Comparison of ENCODE assay signal across 21 cellular contexts in genomic region chr3:119898478-119899177, GRCh38.
DNase-seq lines count a peak whose midpoint lies in the region; ATAC-seq, FAIRE-seq and TF ChIP-seq lines count a peak whose summit lies in the region.
"Had no signal": no experiment of that assay in that cellular context is flagged by ENCODE, and none has a peak within 500 bp of the region (broad histone marks: within the 10 kb centered on the region; RNA-seq: fewer than 3 reads in every experiment).

No MANE protein-coding gene starts in this region.

- peaks cover 0 to 44% (median 4%) of the 10 kb centered on the region in 9 donors for H3K36me3 ChIP-seq in heart right ventricle

- H3K4me1 ChIP-seq in heart right ventricle, result peaks cover 0 to 4% (median 0%) of the 10 kb centered on the region in 9 donors
- H3K4me1 ChIP-seq: BLaER1, SJSA1 had no signal

- H3K27me3 ChIP-seq in heart right ventricle, result no peaks in the 10 kb centered on the region
- H3K27me3 ChIP-seq: BLaER1, hepatocyte, SJSA1 had no signal

- H3K27ac ChIP-seq in heart right ventricle, result no peak overlapping the region
- H3K27ac ChIP-seq: BLaER1, hepatocyte, SJSA1 had no signal

- no peak overlapping the region for H3K4me3 ChIP-seq in heart right ventricle
- H3K4me3 ChIP-seq: BLaER1, GM12878, hepatocyte, SJSA1 had no signal

- DNase-seq in Caki2 (ENCODE audit: low read depth), result peak; percentile 32
- DNase-seq in H54 (ENCODE audit: insufficient read length, low spot score), result no peak
- peak; percentile 80 for DNase-seq in amniotic epithelial cell (ENCODE audit: low read depth)
- peak; percentile 55 for DNase-seq in kidney glomerular epithelial cell (lab: John Stamatoyannopoulos, UW)
- no peak for DNase-seq in NOMO-1 treated with DMSO at 0.1 percent for 48 hours (lab: John Stamatoyannopoulos, UW; ENCODE audit: unreplicated experiment)
- no peak for DNase-seq in NCI-H446 (lab: John Stamatoyannopoulos, UW)
- DNase-seq in heart right ventricle, result no peak
- DNase-seq: effector CD8-positive, alpha-beta T cell; islet precursor cell; NCI-H2029 treated with DMSO at 0.1 percent for 48 hours; NCI-H524; stimulated activated CD8-positive, alpha-beta memory T cell treated with anti-CD3 and anti-CD28 coated beads, Interleukin-4, amount 100 ng/mL, for 48 hours; T-helper 2 cell had no signal

- in situ Hi-C loops in Caki2 (cut with HindIII; ENCODE audit: low pct_unique_long_range_greater_than_20kb, low sequenced_read_pairs), result no loop called here

- FAIRE-seq in H54 (lab: Jason Lieb, UNC), result peak; percentile 6
- FAIRE-seq: G401.6, GM12878 had no signal

- intact Hi-C loops in heart right ventricle (cut with DNase I), result loop anchor here in 6 of 10 donors (5.0 to 10.0 kb wide), 6 partner anchors 196 to 656 kb away; partner anchors contain the start of gene GSK3B (in 1 of the 6)

- 95 to 97% methylated on average over 5 of the region's 5 CpGs for WGBS in heart right ventricle, 2 donors

- no peak for TF ChIP-seq POLR2A in H54 (IDR thresholded peaks at IDR 0.05; ENCODE audit: low read depth, low read length)

- H3K9me3 ChIP-seq in heart right ventricle, result no peaks in the 10 kb centered on the region
- H3K9me3 ChIP-seq: BLaER1, SJSA1 had no signal

- ATAC-seq in GM21576 (IDR thresholded peaks at IDR 0.05; ENCODE audit: unreplicated experiment), result no peak
- ATAC-seq in heart right ventricle, result no peak
- ATAC-seq: GM12878; natural killer cell treated with Interleukin-12 subunit alpha and Interleukin-12 subunit beta and Interleukin-15 and Interleukin-18, amount 100 ng/mL, for 72 hours; WTC11 had no signal

- no peak for TF ChIP-seq CTCF in heart right ventricle (IDR thresholded peaks at IDR 0.05)

Comparison
In these comparisons a context has a peak if more than half of its experiments do, and no peak if none do; other contexts are left out.
1. DNase-seq: peak in Caki2 (single experiment), amniotic epithelial cell (single experiment) and kidney glomerular epithelial cell (single experiment); none in H54 (single experiment), NOMO-1 treated with DMSO at 0.1 percent for 48 hours (single experiment), NCI-H446 (0 of 2) and heart right ventricle (0 of 2).